In the genomic region with DNA sequence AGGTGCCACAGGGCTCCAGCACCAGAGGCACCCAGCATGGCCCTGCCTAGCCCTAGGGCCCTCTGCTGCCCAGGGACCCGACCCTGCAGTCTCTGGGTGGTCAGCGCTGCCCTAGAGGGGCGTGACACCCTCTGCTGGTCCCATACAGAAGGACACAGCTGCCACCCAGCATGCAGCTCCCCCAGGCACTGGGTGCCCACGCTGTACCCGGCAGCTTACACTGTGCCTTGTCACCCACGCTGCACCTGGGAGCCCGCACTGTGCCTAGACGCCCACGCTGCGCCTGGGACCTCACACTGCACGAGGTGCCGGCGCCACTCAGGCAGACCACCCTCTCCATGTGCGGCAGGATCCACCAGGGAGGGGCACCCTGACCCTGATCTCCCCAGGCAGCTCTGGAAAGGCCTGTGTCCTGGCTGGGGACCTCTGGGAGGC, we compare ENCODE assay signal across 8 cellular contexts. TPM values are rescaled to one million over a fixed set of nuclear protein-coding genes. Genes with fewer than 3 reads are reported as not detected.
DNase-seq lines count a peak whose midpoint lies in the region; ATAC-seq and TF ChIP-seq lines count a peak whose summit lies in the region.

No MANE protein-coding gene starts in this region.

- TF ChIP-seq POLR2A in Peyer's patch (IDR thresholded peaks at IDR 0.05) (no peak), sigmoid colon (IDR thresholded peaks at IDR 0.05) (no peak), gastroesophageal sphincter (IDR thresholded peaks at IDR 0.05) (no peak)

- no peak overlapping the region for H3K4me3 ChIP-seq in Peyer's patch
- no peak overlapping the region for H3K4me3 ChIP-seq in endodermal cell (ENCODE audit: low read length)
- H3K4me3 ChIP-seq in sigmoid colon = no peak overlapping the region
- no peak overlapping the region for H3K4me3 ChIP-seq in gastroesophageal sphincter

- peaks cover 4% of the 10 kb centered on the region for H3K4me1 Mint-ChIP-seq in endodermal cell

- no peak overlapping the region for H3K9ac ChIP-seq in endodermal cell (ENCODE audit: extremely low read depth, low read length, poor library complexity, severe bottlenecking)

- H3K27ac ChIP-seq in Peyer's patch (peak overlapping the region; percentile 54 to 82 (median 72)), endodermal cell (ENCODE audit: low read depth, low read length) (no peak overlapping the region), sigmoid colon (peak overlapping the region in 3 of 4 donors; percentile 10 to 63 (median 52)), gastroesophageal sphincter (peak overlapping the region in 2 of 4 donors; percentile 27 to 54)

- ATAC-seq in gastroesophageal sphincter (no peak), HG03045 (IDR thresholded peaks at IDR 0.05; ENCODE audit: unreplicated experiment) (no peak)

- peak in 2 of 3 donors; percentile 39 to 53 for DNase-seq in Peyer's patch
- peak; percentile 65 for DNase-seq in endodermal cell
- DNase-seq in sigmoid colon = no peak
- no peak for DNase-seq in central memory CD4-positive, alpha-beta T cell
- DNase-seq in NCI-H1436 (lab: John Stamatoyannopoulos, UW) = no peak

- H3K9me3 ChIP-seq in Peyer's patch = no peaks in the 10 kb centered on the region
- no peaks in the 10 kb centered on the region for H3K9me3 ChIP-seq in endodermal cell (ENCODE audit: control insufficient read depth, low read length)
- H3K9me3 ChIP-seq in sigmoid colon = no peaks in the 10 kb centered on the region
- no peaks in the 10 kb centered on the region for H3K9me3 ChIP-seq in gastroesophageal sphincter

- TF ChIP-seq EP300 in sigmoid colon (IDR thresholded peaks at IDR 0.05) (no peak), gastroesophageal sphincter (IDR thresholded peaks at IDR 0.05) (no peak)

- H3K9me3 Mint-ChIP-seq in endodermal cell = no peaks in the 10 kb centered on the region

- H3K36me3 Mint-ChIP-seq in endodermal cell (ENCODE audit: low read depth) = no peaks in the 10 kb centered on the region

- H3K36me3 ChIP-seq in Peyer's patch (no peaks in the 10 kb centered on the region), endodermal cell (ENCODE audit: control insufficient read depth, insufficient read depth, low read length) (no peaks in the 10 kb centered on the region), sigmoid colon (no peaks in the 10 kb centered on the region), gastroesophageal sphincter (no peaks in the 10 kb centered on the region)

- 87 to 94% methylated on average over 12 to 14 of the region's 14 CpGs for WGBS in endodermal cell (ENCODE audit: insufficient coverage in 1 of 2, insufficient read length in 1 of 2), 2 experiments
- 50 to 68% methylated on average over 14 of the region's 14 CpGs for WGBS in sigmoid colon, 2 donors
- WGBS in gastroesophageal sphincter (ENCODE audit: low coverage in 1 of 2), 2 donors = no CpG with 5 or more reads among the region's 14 CpGs

- H3K27ac Mint-ChIP-seq in endodermal cell = no peak overlapping the region

- intact Hi-C loops in sigmoid colon (cut with DNase I) = loop anchor here (2.0 to 10.0 kb wide), 3 partner anchors 55 to 333 kb away; partner anchors contain the start of genes NKX6-2 and PWWP2B

- H3K4me1 ChIP-seq in Peyer's patch = peaks cover 17 to 55% (median 25%) of the 10 kb centered on the region in 4 donors
- no peaks in the 10 kb centered on the region for H3K4me1 ChIP-seq in endodermal cell (ENCODE audit: control insufficient read depth, insufficient read depth, low read length)
- H3K4me1 ChIP-seq in sigmoid colon = peaks cover 0 to 28% (median 27%) of the 10 kb centered on the region in 4 donors
- H3K4me1 ChIP-seq in gastroesophageal sphincter = peaks cover 0 to 33% (median 22%) of the 10 kb centered on the region in 3 donors

- no peaks in the 10 kb centered on the region for H3K27me3 ChIP-seq in Peyer's patch
- peaks cover 3% of the 10 kb centered on the region for H3K27me3 ChIP-seq in endodermal cell (ENCODE audit: control insufficient read depth, insufficient read depth, low read length, poor library complexity, severe bottlenecking)
- H3K27me3 ChIP-seq in sigmoid colon = no peaks in the 10 kb centered on the region
- no peaks in the 10 kb centered on the region for H3K27me3 ChIP-seq in gastroesophageal sphincter

- no peak overlapping the region for H3K4me3 Mint-ChIP-seq in endodermal cell

- TF ChIP-seq CTCF in GM12873 (IDR thresholded peaks at IDR 0.05; ENCODE audit: insufficient read depth, low read depth, low read length, missing control alignments) = peak; percentile 3
- peak in 2 of 6 experiments; percentile 14 to 19 for TF ChIP-seq CTCF in Peyer's patch (IDR thresholded peaks at IDR 0.05)
- peak; percentile 57 for TF ChIP-seq CTCF in endodermal cell (conservative IDR thresholded peaks at IDR 0.05)
- TF ChIP-seq CTCF in sigmoid colon (IDR thresholded peaks at IDR 0.05) = peak in 2 of 4 experiments; percentile 5 to 31
- peak in 1 of 4 experiments; percentile 39 for TF ChIP-seq CTCF in gastroesophageal sphincter (IDR thresholded peaks at IDR 0.05)

- peaks cover 3% of the 10 kb centered on the region for H3K27me3 Mint-ChIP-seq in endodermal cell (ENCODE audit: insufficient read depth)

RNA-seq across cellular contexts. Expression of gene PWWP2B, which starts 55.2 kb away (rescaled TPM):
- total RNA-seq in Peyer's patch = 10 to 100 TPM; 11.4 to 19.2 (median 15.1) TPM
- 10 to 100 TPM; 11.4 to 13.9 TPM for total RNA-seq in endodermal cell
- 7.5 TPM for polyA plus RNA-seq in endodermal cell (2013, experiment 1 of 2)
- 6.7 TPM for polyA plus RNA-seq in endodermal cell (2013, experiment 2 of 2)
- total RNA-seq in sigmoid colon = 10 to 100 TPM in 1 of 4 donors, 1 to 10 TPM in 3; 7.7 to 10.2 (median 9.3) TPM
- polyA plus RNA-seq in sigmoid colon = 10 to 100 TPM; 27.0 to 50.8 (median 28.2) TPM
- total RNA-seq in gastroesophageal sphincter = 10 to 100 TPM; 11.3 to 17.1 (median 14.8) TPM

Comparison
In these comparisons a context has a peak if more than half of its experiments do, and no peak if none do; other contexts are left out.
1. DNase-seq: peak in Peyer's patch (2 of 3) and endodermal cell (single experiment); none in sigmoid colon (single experiment), central memory CD4-positive, alpha-beta T cell (single experiment) and NCI-H1436 (single experiment).